In the genomic region with DNA sequence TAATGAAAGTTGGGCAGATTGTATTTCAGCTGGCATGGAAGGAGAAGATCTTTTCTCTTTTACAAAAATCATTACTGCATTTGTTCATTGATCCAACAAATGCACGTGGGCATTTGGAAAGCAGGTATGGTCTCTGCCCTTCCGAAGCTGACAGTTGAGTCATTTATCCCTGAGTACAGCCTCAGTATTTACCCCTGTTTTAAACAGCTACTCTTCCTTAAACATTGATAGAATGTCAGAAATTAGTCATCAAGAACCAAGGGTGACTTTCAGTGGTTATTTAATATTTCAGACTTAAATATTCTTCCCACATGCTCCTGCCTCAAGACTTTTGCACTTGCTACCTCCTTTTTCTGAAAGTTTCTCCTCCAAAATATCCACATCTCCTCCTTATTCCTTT, we compare ENCODE assay signal across 15 cellular contexts.
DNase-seq lines count a peak whose midpoint lies in the region; ATAC-seq, FAIRE-seq and TF ChIP-seq lines count a peak whose summit lies in the region.
"Had no signal": no experiment of that assay in that cellular context is flagged by ENCODE, and none has a peak within 500 bp of the region (broad histone marks: within the 10 kb centered on the region; RNA-seq: fewer than 3 reads in every experiment).

No MANE protein-coding gene starts in this region.

- no peak overlapping the region for H3K4me3 ChIP-seq in GM12878
- H3K4me3 ChIP-seq: prostate gland had no signal

- BruUV-seq in GM12878 (replicated peaks; lab: Mats Ljungman, UMichigan), result no TSS peak

- no peak for TF ChIP-seq POLR2A in GM12878 (IDR thresholded peaks at IDR 0.05; ENCODE audit: low read depth, low read length)

- SMC1A ChIA-PET in GM12878 (lab: Charles Lee; ENCODE audit: uncharacterized antibody, unreplicated experiment), result no interaction called here

- 0% methylated on average over 2 of the region's 2 CpGs for WGBS in GM12878 (ENCODE audit: insufficient coverage, insufficient replicate concordance, low lambda C conversion rate, missing lambda C conversion rate)

- H3K9me3 ChIP-seq in GM12878 (replicated peaks; ENCODE audit: control insufficient read depth, insufficient read depth, low read length), result no peaks in the 10 kb centered on the region
- H3K9me3 ChIP-seq: prostate gland had no signal

- no peaks in the 10 kb centered on the region for H3K79me2 ChIP-seq in GM12878 (ENCODE audit: control insufficient read depth, insufficient read depth, low read length)

- in situ Hi-C loops in GM12878 (cut with MboI), result no loop called here

- no peaks in the 10 kb centered on the region for H3K4me1 ChIP-seq in GM12878 (ENCODE audit: control insufficient read depth, insufficient read depth, low read length)
- H3K4me1 ChIP-seq: prostate gland had no signal

- H3K4me2 ChIP-seq in GM12878 (ENCODE audit: control insufficient read depth, insufficient read depth), result no peak overlapping the region

- H3K27ac ChIP-seq in GM12878 (ENCODE audit: control insufficient read depth, insufficient read depth), result no peak overlapping the region
- H3K27ac ChIP-seq: prostate gland had no signal

- peak; percentile 68 for ATAC-seq in GM18502 (IDR thresholded peaks at IDR 0.05; ENCODE audit: poor library complexity, unreplicated experiment)
- peak; percentile 89 for ATAC-seq in GM21447 (IDR thresholded peaks at IDR 0.05; ENCODE audit: unreplicated experiment)
- ATAC-seq in HG03066 (IDR thresholded peaks at IDR 0.05; ENCODE audit: low read depth, unreplicated experiment), result peak; percentile 66
- peak; percentile 42; the same call in 2 of the 3 replicates for ATAC-seq in GM12878

- DNase-seq in GM12878 (ENCODE audit: low read depth, low spot score), result no peak
- DNase-seq in central memory CD4-positive, alpha-beta T cell, result no peak
- no peak for DNase-seq in NCI-H526 treated with DMSO at 0.1 percent for 48 hours (lab: John Stamatoyannopoulos, UW)
- no peak for DNase-seq in NCI-H1048 (lab: John Stamatoyannopoulos, UW)
- DNase-seq in OCI-M1 (lab: John Stamatoyannopoulos, UW), result no peak
- DNase-seq: activated naive CD4-positive, alpha-beta T cell; glutamatergic neuron; NCI-H524 treated with DMSO at 0.1 percent for 48 hours; Right ventricle myocardium superior; stimulated activated CD4-positive, alpha-beta T cell treated with anti-CD3 and anti-CD28 coated beads, Interleukin-1b, Interleukin-23, amount 100 ng/mL, for 48 hours; T1000 had no signal

- intact Hi-C loops in GM12878 (cut with micrococcal nuclease; ENCODE audit: unreplicated experiment), result no loop called here

- no peak for FAIRE-seq in GM12878 (lab: Jason Lieb, UNC)

- RAD21 ChIA-PET in GM12878 (lab: Charles Lee; ENCODE audit: unreplicated experiment), result no interaction called here

- no peak for TF ChIP-seq CTCF in GM12878 (IDR thresholded peaks at IDR 0.05 in 2 of 3, conservative IDR thresholded peaks at IDR 0.05 in 1 of 3; ENCODE audit: control insufficient read depth in 2 of 3, extremely low read depth in 1 of 3, insufficient read depth in 1 of 3, low read depth in 3 of 3, low read length in 3 of 3)

- no peak overlapping the region for H3K9ac ChIP-seq in GM12878 (ENCODE audit: control insufficient read depth, insufficient read depth, low read length)

- no peak for TF ChIP-seq EP300 in GM12878 (IDR thresholded peaks at IDR 0.05; ENCODE audit: borderline replicate concordance in 1 of 2, control insufficient read depth in 1 of 2, low read depth in 2 of 2, low read length in 2 of 2)

- no peak for TF ChIP-seq RAD21 in GM12878 (IDR thresholded peaks at IDR 0.05; ENCODE audit: insufficient read depth, low read depth, low read length)

- no peak overlapping the region for H2AFZ ChIP-seq in GM12878 (ENCODE audit: control insufficient read depth, low read depth, low read length)

- H3K36me3 ChIP-seq in GM12878 (ENCODE audit: control insufficient read depth in 2 of 2, insufficient read depth in 2 of 2, low read length in 1 of 2), result no peaks in the 10 kb centered on the region
- H3K36me3 ChIP-seq: prostate gland had no signal

- H4K20me1 ChIP-seq in GM12878 (ENCODE audit: control insufficient read depth, insufficient read depth), result no peaks in the 10 kb centered on the region

- CTCF ChIA-PET in GM12878 (lab: Yijun Ruan, JAX), result no interaction called here

- POLR2A ChIA-PET in GM12878 (lab: Charles Lee), result no interaction called here

- H3K27me3 ChIP-seq in GM12878 (replicated peaks in 1 of 2; ENCODE audit: control insufficient read depth in 2 of 2, insufficient read depth in 2 of 2, low read length in 1 of 2), result peaks cover 0 to 2% of the 10 kb centered on the region in 2 experiments; a peak in 2 of 4 replicates

TF ChIP-seq in GM12878, 131 proteins besides CTCF, POLR2A, EP300 and RAD21:
- TF ChIP-seq FOS (IDR thresholded peaks at IDR 0.05; ENCODE audit: borderline replicate concordance, extremely low read depth, insufficient read length), result no peak
- TF ChIP-seq RUNX3 (IDR thresholded peaks at IDR 0.05; ENCODE audit: low read length), result peak; percentile 34; the same call in 1 of the 2 replicates
- TF ChIP-seq, protein P1, sequence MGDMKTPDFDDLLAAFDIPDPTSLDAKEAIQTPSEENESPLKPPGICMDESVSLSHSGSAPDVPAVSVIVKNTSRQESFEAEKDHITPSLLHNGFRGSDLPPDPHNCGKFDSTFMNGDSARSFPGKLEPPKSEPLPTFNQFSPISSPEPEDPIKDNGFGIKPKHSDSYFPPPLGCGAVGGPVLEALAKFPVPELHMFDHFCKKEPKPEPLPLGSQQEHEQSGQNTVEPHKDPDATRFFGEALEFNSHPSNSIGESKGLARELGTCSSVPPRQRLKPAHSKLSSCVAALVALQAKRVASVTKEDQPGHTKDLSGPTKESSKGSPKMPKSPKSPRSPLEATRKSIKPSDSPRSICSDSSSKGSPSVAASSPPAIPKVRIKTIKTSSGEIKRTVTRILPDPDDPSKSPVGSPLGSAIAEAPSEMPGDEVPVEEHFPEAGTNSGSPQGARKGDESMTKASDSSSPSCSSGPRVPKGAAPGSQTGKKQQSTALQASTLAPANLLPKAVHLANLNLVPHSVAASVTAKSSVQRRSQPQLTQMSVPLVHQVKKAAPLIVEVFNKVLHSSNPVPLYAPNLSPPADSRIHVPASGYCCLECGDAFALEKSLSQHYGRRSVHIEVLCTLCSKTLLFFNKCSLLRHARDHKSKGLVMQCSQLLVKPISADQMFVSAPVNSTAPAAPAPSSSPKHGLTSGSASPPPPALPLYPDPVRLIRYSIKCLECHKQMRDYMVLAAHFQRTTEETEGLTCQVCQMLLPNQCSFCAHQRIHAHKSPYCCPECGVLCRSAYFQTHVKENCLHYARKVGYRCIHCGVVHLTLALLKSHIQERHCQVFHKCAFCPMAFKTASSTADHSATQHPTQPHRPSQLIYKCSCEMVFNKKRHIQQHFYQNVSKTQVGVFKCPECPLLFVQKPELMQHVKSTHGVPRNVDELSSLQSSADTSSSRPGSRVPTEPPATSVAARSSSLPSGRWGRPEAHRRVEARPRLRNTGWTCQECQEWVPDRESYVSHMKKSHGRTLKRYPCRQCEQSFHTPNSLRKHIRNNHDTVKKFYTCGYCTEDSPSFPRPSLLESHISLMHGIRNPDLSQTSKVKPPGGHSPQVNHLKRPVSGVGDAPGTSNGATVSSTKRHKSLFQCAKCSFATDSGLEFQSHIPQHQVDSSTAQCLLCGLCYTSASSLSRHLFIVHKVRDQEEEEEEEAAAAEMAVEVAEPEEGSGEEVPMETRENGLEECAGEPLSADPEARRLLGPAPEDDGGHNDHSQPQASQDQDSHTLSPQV (IDR thresholded peaks at IDR 0.05), result no peak
- TF ChIP-seq PAX8 (IDR thresholded peaks at IDR 0.05), result no peak
TF ChIP-seq in GM12878: peak in this region for 1.
